22 cellular contexts compared by ENCODE assay signal in the genomic region with DNA sequence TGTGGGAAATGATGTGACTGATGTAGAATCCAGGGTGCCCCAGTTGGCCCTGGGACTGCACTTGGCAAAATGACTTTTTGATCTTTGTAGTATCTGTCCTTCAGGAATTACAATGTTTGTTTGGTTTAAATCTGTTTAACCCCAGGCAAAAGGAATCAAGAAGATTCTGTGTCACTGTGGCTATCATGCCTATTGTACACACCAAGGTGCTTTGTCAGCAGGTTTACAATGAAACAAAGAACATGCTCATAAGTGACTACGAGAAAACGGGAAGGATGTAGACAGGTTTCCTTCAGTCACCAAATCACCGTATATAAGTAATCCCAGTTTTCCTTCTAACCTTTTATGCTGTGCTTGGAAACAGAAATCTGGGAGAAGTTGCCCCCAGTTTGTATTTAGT.
DNase-seq lines count a peak whose midpoint lies in the region; ATAC-seq and TF ChIP-seq lines count a peak whose summit lies in the region.
"Had no signal": no experiment of that assay in that cellular context is flagged by ENCODE, and none has a peak within 500 bp of the region (broad histone marks: within the 10 kb centered on the region; RNA-seq: fewer than 3 reads in every experiment).

No MANE protein-coding gene starts in this region.

- H3K9me3 Mint-ChIP-seq in HFFc6, result peaks cover 10% of the 10 kb centered on the region

- H3K36me3 ChIP-seq in adipocyte (ENCODE audit: control insufficient read depth, insufficient read depth, low read length, severe bottlenecking), result no peaks in the 10 kb centered on the region
- no peaks in the 10 kb centered on the region for H3K36me3 ChIP-seq in MG63
- H3K36me3 ChIP-seq: BE2C had no signal

- peaks cover 7% of the 10 kb centered on the region for H3K27me3 Mint-ChIP-seq in HFFc6 (ENCODE audit: insufficient read depth)
- H3K27me3 Mint-ChIP-seq: CD8-positive, alpha-beta memory T cell had no signal

- H3K27me3 ChIP-seq in adipocyte (replicated peaks; ENCODE audit: control insufficient read depth, insufficient read depth, low read length) (no peaks in the 10 kb centered on the region), MG63 (no peaks in the 10 kb centered on the region)
- H3K27me3 ChIP-seq: BE2C had no signal

- H3K36me3 Mint-ChIP-seq in HFFc6 (ENCODE audit: low read depth), result peaks cover 7% of the 10 kb centered on the region; the same call in 1 of the 2 replicates
- H3K36me3 Mint-ChIP-seq: CD14-positive monocyte had no signal

- no peak overlapping the region for H3K27ac Mint-ChIP-seq in HFFc6
- H3K27ac Mint-ChIP-seq: CD14-positive monocyte; CD8-positive, alpha-beta memory T cell had no signal

- H3K4me3 ChIP-seq in adipocyte (ENCODE audit: low read length), result no peak overlapping the region
- no peak overlapping the region for H3K4me3 ChIP-seq in MG63
- H3K4me3 ChIP-seq: PC-9 had no signal

- ATAC-seq in esophagus mucosa, result peak; percentile 21

- H3K9ac ChIP-seq in adipocyte (ENCODE audit: low read length), result no peak overlapping the region

- H3K4me1 ChIP-seq in adipocyte (ENCODE audit: control insufficient read depth, insufficient read depth, low read length), result peaks cover 4% of the 10 kb centered on the region
- H3K4me1 ChIP-seq: BE2C had no signal

- TF ChIP-seq CTCF in HFFc6 (IDR thresholded peaks at IDR 0.05), result no peak

- H3K4me1 Mint-ChIP-seq in HFFc6 (ENCODE audit: low read depth), result peaks cover 20% of the 10 kb centered on the region
- H3K4me1 Mint-ChIP-seq: CD14-positive monocyte had no signal

- no peaks in the 10 kb centered on the region for H3K9me3 ChIP-seq in adipocyte (ENCODE audit: control insufficient read depth, low read length)
- H3K9me3 ChIP-seq in MG63, result peaks cover 11% of the 10 kb centered on the region
- H3K9me3 ChIP-seq: BE2C had no signal

- peak; percentile 51 for DNase-seq in HFFc6
- DNase-seq in adipocyte (ENCODE audit: low read depth), result peak; percentile 36
- DNase-seq in GDM1 (lab: John Stamatoyannopoulos, UW), result no peak
- no peak for DNase-seq in kidney tubule cell (ENCODE audit: low spot score)
- DNase-seq in MG63, result no peak
- no peak for DNase-seq in DMS53 (lab: John Stamatoyannopoulos, UW)
- DNase-seq: BE2C; CD8-positive, alpha-beta memory T cell; DMS 273 treated with DMSO at 0.1 percent for 48 hours; DMS79 treated with DMSO at 0.1 percent for 48 hours; KG1; MM.1S; NCI-H1048; NCI-H1417; NCI-H1694; NCI-H2081; NCI-H2227 treated with DMSO at 0.1 percent for 48 hours; NCI-H526 treated with DMSO at 0.1 percent for 48 hours; PC-9; SHP77 had no signal

- H3K4me3 Mint-ChIP-seq in HFFc6, result no peak overlapping the region
- H3K4me3 Mint-ChIP-seq: CD14-positive monocyte; CD8-positive, alpha-beta memory T cell had no signal

Comparison
In these comparisons a context has a peak if more than half of its experiments do, and no peak if none do; other contexts are left out.
1. DNase-seq: peak in HFFc6 (single experiment) and adipocyte (single experiment); none in GDM1 (single experiment), kidney tubule cell (single experiment), MG63 (single experiment) and DMS53 (single experiment).